Comparison of ENCODE assay signal across 21 cellular contexts in genomic region chr4:136706942-136707341, GRCh38.
A peak's percentile ranks its signal among the peaks of the same experiment; 100 is the strongest.
DNase-seq lines count a peak whose midpoint lies in the region; ATAC-seq and TF ChIP-seq lines count a peak whose summit lies in the region.
"Had no signal": no experiment of that assay in that cellular context is flagged by ENCODE, and none has a peak within 500 bp of the region (broad histone marks: within the 10 kb centered on the region; RNA-seq: fewer than 3 reads in every experiment).

No MANE protein-coding gene starts in this region.

- no peak overlapping the region for H3K4me3 Mint-ChIP-seq in CD4-positive, alpha-beta T cell
- H3K4me3 Mint-ChIP-seq: CD4-positive, CD25-positive, alpha-beta regulatory T cell had no signal

- BruUV-seq in A673 (replicated peaks; lab: Mats Ljungman, UMichigan), result no TSS peak

- no peak overlapping the region for H2AFZ ChIP-seq in osteoblast (ENCODE audit: low read length)

- no peak overlapping the region for H3K4me2 ChIP-seq in osteoblast (ENCODE audit: insufficient read depth, low read length)
- H3K4me2 ChIP-seq: A549 had no signal

- no peaks in the 10 kb centered on the region for H3K36me3 ChIP-seq in adipocyte (ENCODE audit: control insufficient read depth, insufficient read depth, low read length, severe bottlenecking)
- H3K36me3 ChIP-seq in A673 (ENCODE audit: insufficient read depth, low read length, poor library complexity, severe bottlenecking), result no peaks in the 10 kb centered on the region
- H3K36me3 ChIP-seq in osteoblast (ENCODE audit: insufficient read depth, low read length), result no peaks in the 10 kb centered on the region
- H3K36me3 ChIP-seq: HAP-1, Peyer's patch, SJCRH30 had no signal

- peak; percentile 66 for ATAC-seq in GM18511 (IDR thresholded peaks at IDR 0.05; ENCODE audit: unreplicated experiment)
- peak; percentile 61 for ATAC-seq in HG03432 (IDR thresholded peaks at IDR 0.05; ENCODE audit: unreplicated experiment)
- ATAC-seq in HG02870 (IDR thresholded peaks at IDR 0.05; ENCODE audit: unreplicated experiment), result no peak
- no peak for ATAC-seq in CD4-positive, alpha-beta T cell (ENCODE audit: poor library complexity)
- ATAC-seq: A549 had no signal

- no peaks in the 10 kb centered on the region for H3K27me3 Mint-ChIP-seq in CD4-positive, alpha-beta T cell
- H3K27me3 Mint-ChIP-seq: CD4-positive, CD25-positive, alpha-beta regulatory T cell had no signal

- H3K4me1 Mint-ChIP-seq in CD4-positive, alpha-beta T cell (ENCODE audit: low read depth), result no peaks in the 10 kb centered on the region
- H3K4me1 Mint-ChIP-seq: CD4-positive, CD25-positive, alpha-beta regulatory T cell had no signal

- H3K4me3 ChIP-seq in adipocyte (ENCODE audit: low read length) (no peak overlapping the region), foreskin fibroblast (ENCODE audit: low read depth in 1 of 2, low read length in 2 of 2) (no peak overlapping the region), A673 (ENCODE audit: low read depth, low read length, poor library complexity, severe bottlenecking) (no peak overlapping the region), osteoblast (ENCODE audit: insufficient read depth, low read length) (no peak overlapping the region)
- H3K4me3 ChIP-seq: A549, HAP-1, Peyer's patch, SJCRH30 had no signal

- no peaks in the 10 kb centered on the region for H4K20me1 ChIP-seq in osteoblast (ENCODE audit: insufficient read depth, low read length)

- H3K9ac ChIP-seq in adipocyte (ENCODE audit: low read length), result no peak overlapping the region

- H3K4me1 ChIP-seq in adipocyte (ENCODE audit: control insufficient read depth, insufficient read depth, low read length), result no peaks in the 10 kb centered on the region
- peaks cover 5% of the 10 kb centered on the region for H3K4me1 ChIP-seq in A673 (ENCODE audit: insufficient read depth, low read length, poor library complexity, severe bottlenecking)
- H3K4me1 ChIP-seq in osteoblast (ENCODE audit: insufficient read depth, low read length), result no peaks in the 10 kb centered on the region
- H3K4me1 ChIP-seq: A549, Caco-2, HAP-1, Peyer's patch, SJCRH30 had no signal

- H3K27ac ChIP-seq in A673 (ENCODE audit: low read depth, low read length, poor library complexity, severe bottlenecking) (no peak overlapping the region), osteoblast (ENCODE audit: low read depth, low read length) (no peak overlapping the region)
- H3K27ac ChIP-seq in CD4-positive, alpha-beta T cell (ENCODE audit: low read depth, low read length), result no peak overlapping the region
- H3K27ac ChIP-seq: A549, Peyer's patch, SJCRH30 had no signal

- CTCF ChIA-PET in A673 (lab: Charles Lee), result no interaction called here
- CTCF ChIA-PET in CD4-positive, alpha-beta T cell (lab: Charles Lee), result no interaction called here

- intact Hi-C loops in A673 (cut with micrococcal nuclease; ENCODE audit: unreplicated experiment), result no loop called here
- intact Hi-C loops in CD4-positive, alpha-beta T cell (cut with DNase I, micrococcal nuclease), result no loop called here

- peaks cover 2% of the 10 kb centered on the region for H3K9me3 Mint-ChIP-seq in CD4-positive, alpha-beta T cell

- H3K79me2 ChIP-seq in osteoblast (ENCODE audit: insufficient read depth, low read length), result no peaks in the 10 kb centered on the region

- no peaks in the 10 kb centered on the region for H3K27me3 ChIP-seq in adipocyte (replicated peaks; ENCODE audit: control insufficient read depth, insufficient read depth, low read length)
- H3K27me3 ChIP-seq in A673 (replicated peaks; ENCODE audit: insufficient read depth, low read depth, low read length, poor library complexity), result no peaks in the 10 kb centered on the region
- H3K27me3 ChIP-seq in CD4-positive, alpha-beta T cell (ENCODE audit: control insufficient read depth, insufficient read depth, low read length), result no peaks in the 10 kb centered on the region
- H3K27me3 ChIP-seq in osteoblast (ENCODE audit: insufficient read depth, low read length), result no peaks in the 10 kb centered on the region
- H3K27me3 ChIP-seq: Peyer's patch, SJCRH30 had no signal

- H3K9me3 ChIP-seq in adipocyte (ENCODE audit: control insufficient read depth, low read length) (no peaks in the 10 kb centered on the region), A673 (ENCODE audit: low read depth, low read length, poor library complexity, severe bottlenecking) (no peaks in the 10 kb centered on the region), osteoblast (ENCODE audit: low read depth, low read length) (no peaks in the 10 kb centered on the region)
- H3K9me3 ChIP-seq in CD4-positive, alpha-beta T cell (ENCODE audit: control insufficient read depth, low read length), result no peaks in the 10 kb centered on the region
- H3K9me3 ChIP-seq: A549, Caco-2, HAP-1, Peyer's patch, SJCRH30 had no signal

- H3K36me3 Mint-ChIP-seq in CD4-positive, alpha-beta T cell (ENCODE audit: low read depth), result no peaks in the 10 kb centered on the region
- H3K36me3 Mint-ChIP-seq: CD4-positive, CD25-positive, alpha-beta regulatory T cell had no signal

- TF ChIP-seq CTCF in foreskin fibroblast (IDR thresholded peaks at IDR 0.05; ENCODE audit: low read depth, low read length), result no peak
- TF ChIP-seq CTCF in A673 (conservative IDR thresholded peaks at IDR 0.05; ENCODE audit: low read depth, low read length), result no peak
- no peak for TF ChIP-seq CTCF in CD4-positive, alpha-beta T cell (IDR thresholded peaks at IDR 0.05)
- no peak for TF ChIP-seq CTCF in osteoblast (IDR thresholded peaks at IDR 0.05; ENCODE audit: extremely low read depth, low read depth, low read length)

- POLR2A ChIA-PET in A673 (lab: Charles Lee; ENCODE audit: low non-redundant PET), result no interaction called here
- POLR2A ChIA-PET in CD4-positive, alpha-beta T cell (lab: Charles Lee), result no interaction called here

- H3K27ac Mint-ChIP-seq in CD4-positive, alpha-beta T cell, result no peak overlapping the region
- H3K27ac Mint-ChIP-seq: CD4-positive, CD25-positive, alpha-beta regulatory T cell had no signal

- DNase-seq in adipocyte (ENCODE audit: low read depth), result peak; percentile 27
- DNase-seq in foreskin fibroblast, result peak; percentile 20 to 33
- DNase-seq in A673 (ENCODE audit: low spot score), result no peak
- no peak for DNase-seq in CD4-positive, alpha-beta T cell
- DNase-seq in osteoblast (ENCODE audit: insufficient read length, low spot score, missing footprints), result no peak
- DNase-seq: Caco-2; CD4-positive, CD25-positive, alpha-beta regulatory T cell; DMS 273 treated with DMSO at 0.1 percent for 48 hours; DND-41; IMR-90; NCI-H1694 treated with DMSO at 0.1 percent for 48 hours; NCI-H2081 treated with DMSO at 0.1 percent for 48 hours; NK-92 treated with Interleukin-12 subunit alpha and Interleukin-12 subunit beta, amount 100 ng/mL, for 24 hours; Peyer's patch; SJCRH30; T-helper 1 cell had no signal

Comparison
In these comparisons a context has a peak if more than half of its experiments do, and no peak if none do; other contexts are left out.
1. ATAC-seq: peak in GM18511 (single experiment) and HG03432 (single experiment); none in HG02870 (single experiment) and CD4-positive, alpha-beta T cell (single experiment).
2. DNase-seq: peak in adipocyte (single experiment) and foreskin fibroblast (2 of 2); none in A673 (single experiment), CD4-positive, alpha-beta T cell (0 of 10) and osteoblast (single experiment).